Comparison of ENCODE assay signal across 1 cellular context in genomic region chr1:53182111-53182593, GRCh38.
TF ChIP-seq lines count a peak whose summit lies in the region.

No MANE protein-coding gene starts in this region.

TF ChIP-seq in K562, 482 proteins besides CTCF, POLR2A, EP300 and RAD21 (continued from another document):
- peak; percentile 97 for TF ChIP-seq TEAD4 (IDR thresholded peaks at IDR 0.05; ENCODE audit: low read length)
- peak; percentile 98 for TF ChIP-seq TEAD4 (CRISPR knock-in tag; IDR thresholded peaks at IDR 0.05; ENCODE audit: borderline replicate concordance)
- TF ChIP-seq CREM (IDR thresholded peaks at IDR 0.05; ENCODE audit: low read depth) = peak; percentile 52
- TF ChIP-seq BCLAF1 (IDR thresholded peaks at IDR 0.05; ENCODE audit: borderline replicate concordance in 1 of 2, control insufficient read depth in 1 of 2, low read depth in 2 of 2, low read length in 1 of 2) = no peak
- TF ChIP-seq ZSCAN32 (CRISPR knock-in tag; IDR thresholded peaks at IDR 0.05) = no peak
- TF ChIP-seq PYGO2 (tag; IDR thresholded peaks at IDR 0.05) = no peak
- TF ChIP-seq CEBPG (CRISPR knock-in tag; IDR thresholded peaks at IDR 0.05) = no peak
- TF ChIP-seq CEBPG (tag; conservative IDR thresholded peaks at IDR 0.05 in 1 of 2, IDR thresholded peaks at IDR 0.05 in 1 of 2) = peak in 1 of 2 experiments; percentile 46; a peak in 1 of 4 replicates
- no peak for TF ChIP-seq RBFOX2 (IDR thresholded peaks at IDR 0.05; ENCODE audit: low read depth, low read length)
- TF ChIP-seq BDP1 (IDR thresholded peaks at IDR 0.05; ENCODE audit: insufficient read depth, insufficient read length) = no peak
- TF ChIP-seq MYC (IDR thresholded peaks at IDR 0.05; ENCODE audit: low read depth, low read length) = no peak
- no peak for TF ChIP-seq MYC (CRISPR knock-in tag; IDR thresholded peaks at IDR 0.05; ENCODE audit: borderline replicate concordance, low read depth)
- no peak for TF ChIP-seq THRAP3 (IDR thresholded peaks at IDR 0.05; ENCODE audit: borderline replicate concordance)
- no peak for TF ChIP-seq TCF7L2 (IDR thresholded peaks at IDR 0.05; ENCODE audit: low read depth, low read length)
- no peak for TF ChIP-seq ELF2 (CRISPR knock-in tag; IDR thresholded peaks at IDR 0.05)
- peak; percentile 59; the same call in 1 of the 2 replicates for TF ChIP-seq L3MBTL2 (IDR thresholded peaks at IDR 0.05)
- TF ChIP-seq GTF2F1 (IDR thresholded peaks at IDR 0.05; ENCODE audit: low read depth, low read length) = no peak
- peak; percentile 58; the same call in 1 of the 2 replicates for TF ChIP-seq CTBP1 (IDR thresholded peaks at IDR 0.05; ENCODE audit: borderline replicate concordance)
- TF ChIP-seq MCM3 (IDR thresholded peaks at IDR 0.05) = no peak
- TF ChIP-seq ZNF512 (tag; IDR thresholded peaks at IDR 0.05) = no peak
- TF ChIP-seq TEAD2 (tag; IDR thresholded peaks at IDR 0.05) = peak; percentile 100
- no peak for TF ChIP-seq REST (CRISPR knock-in tag; IDR thresholded peaks at IDR 0.05; ENCODE audit: low read depth)
- no peak for TF ChIP-seq ZBTB33 (CRISPR knock-in tag; IDR thresholded peaks at IDR 0.05)
- TF ChIP-seq CUX1 (CRISPR knock-in tag; IDR thresholded peaks at IDR 0.05) = no peak
- peak; percentile 70; the same call in 1 of the 2 replicates for TF ChIP-seq CEBPB (tag; IDR thresholded peaks at IDR 0.05)
- no peak for TF ChIP-seq TCF3 (CRISPR knock-in tag; IDR thresholded peaks at IDR 0.05)
- TF ChIP-seq RAD51 (IDR thresholded peaks at IDR 0.05; ENCODE audit: borderline replicate concordance, low read depth) = no peak
- TF ChIP-seq ZNF277 (CRISPR knock-in tag; IDR thresholded peaks at IDR 0.05; ENCODE audit: borderline replicate concordance) = no peak
- TF ChIP-seq ZFP91 (CRISPR knock-in tag; IDR thresholded peaks at IDR 0.05) = 0 out of 2 replicates have a peak, but pooled peaks have one; percentile 39
- TF ChIP-seq BRF1 (IDR thresholded peaks at IDR 0.05; ENCODE audit: borderline replicate concordance, extremely low read depth, insufficient read length) = no peak
- TF ChIP-seq ZSCAN29 (IDR thresholded peaks at IDR 0.05) = no peak
TF ChIP-seq in K562: peak in this region for 33.
